In the genomic region with DNA sequence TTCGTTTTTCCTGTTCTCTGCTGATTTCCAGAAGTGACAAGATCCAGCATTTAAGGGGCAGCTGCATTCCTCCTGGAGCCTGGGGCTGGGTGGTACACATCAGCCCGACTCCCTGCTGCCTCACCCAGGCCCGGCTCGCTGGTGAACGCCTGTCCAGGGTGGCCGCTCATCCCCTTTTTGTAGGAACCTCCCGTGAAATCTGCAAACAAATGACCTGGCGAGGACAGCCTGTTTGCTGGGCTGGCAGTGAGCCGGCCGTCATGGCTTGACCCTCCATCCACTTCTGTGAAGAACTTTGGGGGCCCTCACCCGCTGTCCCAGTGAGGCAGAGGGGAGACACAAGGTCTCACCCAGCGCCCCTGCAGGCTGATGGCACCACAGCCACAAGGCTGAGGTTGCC, we compare ENCODE assay signal across 21 cellular contexts. TPM values are rescaled to one million over a fixed set of nuclear protein-coding genes. Genes with fewer than 3 reads are reported as not detected.
DNase-seq lines count a peak whose midpoint lies in the region; ATAC-seq lines count a peak whose summit lies in the region.
"Had no signal": no experiment of that assay in that cellular context is flagged by ENCODE, and none has a peak within 500 bp of the region (broad histone marks: within the 10 kb centered on the region; RNA-seq: fewer than 3 reads in every experiment).

No MANE protein-coding gene starts in this region.

- ATAC-seq in left colon: no peak
- no peak for ATAC-seq in stimulated activated effector memory CD8-positive, alpha-beta T cell treated with anti-CD3 and anti-CD28 coated beads, Interleukin-12 subunit alpha, Interleukin-12 subunit beta, amount 100 ng/mL, for 72 hours
- ATAC-seq in stimulated activated naive CD8-positive, alpha-beta T cell treated with anti-CD3 and anti-CD28 coated beads, Interleukin-15, amount 100 ng/mL, for 72 hours: no peak
- no peak for ATAC-seq in GM21529 (IDR thresholded peaks at IDR 0.05; ENCODE audit: unreplicated experiment)
- ATAC-seq: A549; activated CD8-positive, alpha-beta memory T cell treated with anti-CD3 and anti-CD28 coated beads, Interleukin-2, amount 10 ng/mL, durations not matched to agents 7 days and 5 days; natural killer cell had no signal

- no peaks in the 10 kb centered on the region for H3K27me3 Mint-ChIP-seq in activated naive CD4-positive, alpha-beta T cell treated with anti-CD3 and anti-CD28 coated beads, Interleukin-2, amount 10 ng/mL, durations not matched to agents 7 days and 5 days
- H3K27me3 Mint-ChIP-seq in activated CD4-positive, alpha-beta memory T cell treated with anti-CD3 and anti-CD28 coated beads, Interleukin-2, amount 10 ng/mL, durations not matched to agents 7 days and 5 days: no peaks in the 10 kb centered on the region
- no peaks in the 10 kb centered on the region for H3K27me3 Mint-ChIP-seq in stimulated activated naive CD8-positive, alpha-beta T cell treated with anti-CD3 and anti-CD28 coated beads, Interleukin-15, amount 100 ng/mL, for 72 hours
- H3K27me3 Mint-ChIP-seq: activated CD8-positive, alpha-beta memory T cell treated with anti-CD3 and anti-CD28 coated beads, Interleukin-2, amount 10 ng/mL, durations not matched to agents 7 days and 5 days; activated naive CD8-positive, alpha-beta T cell treated with anti-CD3 and anti-CD28 coated beads for 36 hours; CD4-positive, CD25-positive, alpha-beta regulatory T cell had no signal

- CTCF ChIA-PET in activated naive CD4-positive, alpha-beta T cell treated with anti-CD3 and anti-CD28 coated beads, Interleukin-2, amount 10 ng/mL, durations not matched to agents 7 days and 5 days (lab: Charles Lee): interaction anchor here (1.2 kb wide), 1 partner anchor 112 kb away, joined by 3 read pairs; no protein-coding TSS in a partner anchor
- CTCF ChIA-PET in activated CD4-positive, alpha-beta memory T cell treated with anti-CD3 and anti-CD28 coated beads, Interleukin-2, amount 10 ng/mL, durations not matched to agents 7 days and 5 days (lab: Charles Lee): no interaction called here

- peak; percentile 7 for DNase-seq in activated naive CD4-positive, alpha-beta T cell treated with anti-CD3 and anti-CD28 coated beads, Interleukin-2, amount 10 ng/mL, durations not matched to agents 7 days and 5 days
- DNase-seq in activated naive CD4-positive, alpha-beta T cell treated with Interleukin-2 at 50 U/mL for 16 hours: no peak
- no peak for DNase-seq in activated CD4-positive, alpha-beta memory T cell treated with anti-CD3 and anti-CD28 coated beads, Interleukin-2, amount 10 ng/mL, durations not matched to agents 7 days and 5 days
- peak; percentile 6 to 20 for DNase-seq in left colon
- no peak for DNase-seq in stimulated activated effector memory CD8-positive, alpha-beta T cell treated with anti-CD3 and anti-CD28 coated beads, Interleukin-12 subunit alpha, Interleukin-12 subunit beta, amount 100 ng/mL, for 72 hours (ENCODE audit: low spot score in 2 of 2)
- DNase-seq in stimulated activated naive CD8-positive, alpha-beta T cell treated with anti-CD3 and anti-CD28 coated beads, Interleukin-15, amount 100 ng/mL, for 72 hours: no peak
- DNase-seq in T-helper 9 cell: no peak
- DNase-seq: activated CD8-positive, alpha-beta memory T cell treated with anti-CD3 and anti-CD28 coated beads, Interleukin-2, amount 10 ng/mL, durations not matched to agents 7 days and 5 days; activated naive CD8-positive, alpha-beta T cell treated with anti-CD3 and anti-CD28 coated beads for 36 hours; effector CD4-positive, alpha-beta T cell; GF-D8; immature natural killer cell; KBM-7; mesenchymal stem cell; natural killer cell; NCI-H2081; NCI-H524 had no signal

- peaks cover 31% of the 10 kb centered on the region for H3K36me3 Mint-ChIP-seq in activated naive CD4-positive, alpha-beta T cell treated with anti-CD3 and anti-CD28 coated beads, Interleukin-2, amount 10 ng/mL, durations not matched to agents 7 days and 5 days
- H3K36me3 Mint-ChIP-seq in activated CD4-positive, alpha-beta memory T cell treated with anti-CD3 and anti-CD28 coated beads, Interleukin-2, amount 10 ng/mL, durations not matched to agents 7 days and 5 days (ENCODE audit: low read depth): peaks cover 19% of the 10 kb centered on the region
- peaks cover 74% of the 10 kb centered on the region for H3K36me3 Mint-ChIP-seq in stimulated activated effector memory CD8-positive, alpha-beta T cell treated with anti-CD3 and anti-CD28 coated beads, Interleukin-12 subunit alpha, Interleukin-12 subunit beta, amount 100 ng/mL, for 72 hours
- H3K36me3 Mint-ChIP-seq: activated naive CD8-positive, alpha-beta T cell treated with anti-CD3 and anti-CD28 coated beads for 36 hours had no signal

- peaks cover 9% of the 10 kb centered on the region for H3K4me1 Mint-ChIP-seq in activated naive CD4-positive, alpha-beta T cell treated with anti-CD3 and anti-CD28 coated beads, Interleukin-2, amount 10 ng/mL, durations not matched to agents 7 days and 5 days
- no peaks in the 10 kb centered on the region for H3K4me1 Mint-ChIP-seq in activated CD4-positive, alpha-beta memory T cell treated with anti-CD3 and anti-CD28 coated beads, Interleukin-2, amount 10 ng/mL, durations not matched to agents 7 days and 5 days
- H3K4me1 Mint-ChIP-seq in stimulated activated effector memory CD8-positive, alpha-beta T cell treated with anti-CD3 and anti-CD28 coated beads, Interleukin-12 subunit alpha, Interleukin-12 subunit beta, amount 100 ng/mL, for 72 hours: peaks cover 9% of the 10 kb centered on the region
- peaks cover 5% of the 10 kb centered on the region for H3K4me1 Mint-ChIP-seq in stimulated activated naive CD8-positive, alpha-beta T cell treated with anti-CD3 and anti-CD28 coated beads, Interleukin-15, amount 100 ng/mL, for 72 hours
- H3K4me1 Mint-ChIP-seq: activated CD8-positive, alpha-beta memory T cell treated with anti-CD3 and anti-CD28 coated beads, Interleukin-2, amount 10 ng/mL, durations not matched to agents 7 days and 5 days; activated naive CD8-positive, alpha-beta T cell treated with anti-CD3 and anti-CD28 coated beads for 36 hours; immature natural killer cell had no signal

- H3K27ac Mint-ChIP-seq in activated naive CD4-positive, alpha-beta T cell treated with anti-CD3 and anti-CD28 coated beads, Interleukin-2, amount 10 ng/mL, durations not matched to agents 7 days and 5 days: no peak overlapping the region
- H3K27ac Mint-ChIP-seq in activated CD4-positive, alpha-beta memory T cell treated with anti-CD3 and anti-CD28 coated beads, Interleukin-2, amount 10 ng/mL, durations not matched to agents 7 days and 5 days: peak overlapping the region; percentile 14
- H3K27ac Mint-ChIP-seq in stimulated activated effector memory CD8-positive, alpha-beta T cell treated with anti-CD3 and anti-CD28 coated beads, Interleukin-12 subunit alpha, Interleukin-12 subunit beta, amount 100 ng/mL, for 72 hours: peak overlapping the region; percentile 78
- H3K27ac Mint-ChIP-seq in stimulated activated naive CD8-positive, alpha-beta T cell treated with anti-CD3 and anti-CD28 coated beads, Interleukin-15, amount 100 ng/mL, for 72 hours: no peak overlapping the region
- H3K27ac Mint-ChIP-seq: activated CD8-positive, alpha-beta memory T cell treated with anti-CD3 and anti-CD28 coated beads, Interleukin-2, amount 10 ng/mL, durations not matched to agents 7 days and 5 days; activated naive CD8-positive, alpha-beta T cell treated with anti-CD3 and anti-CD28 coated beads for 36 hours; immature natural killer cell; T-helper 1 cell treated with Interleukin-12 subunit alpha and Interleukin-12 subunit beta and Interleukin-4 antibody, amounts not matched to agents 30 μg/mL and 1 μg/mL, for 36 hours had no signal

- intact Hi-C loops in left colon (cut with DNase I, micrococcal nuclease): no loop called here

- no peaks in the 10 kb centered on the region for H3K9me3 Mint-ChIP-seq in activated naive CD4-positive, alpha-beta T cell treated with anti-CD3 and anti-CD28 coated beads, Interleukin-2, amount 10 ng/mL, durations not matched to agents 7 days and 5 days
- H3K9me3 Mint-ChIP-seq in activated CD4-positive, alpha-beta memory T cell treated with anti-CD3 and anti-CD28 coated beads, Interleukin-2, amount 10 ng/mL, durations not matched to agents 7 days and 5 days: no peaks in the 10 kb centered on the region
- H3K9me3 Mint-ChIP-seq in stimulated activated effector memory CD8-positive, alpha-beta T cell treated with anti-CD3 and anti-CD28 coated beads, Interleukin-12 subunit alpha, Interleukin-12 subunit beta, amount 100 ng/mL, for 72 hours: no peaks in the 10 kb centered on the region
- no peaks in the 10 kb centered on the region for H3K9me3 Mint-ChIP-seq in stimulated activated naive CD8-positive, alpha-beta T cell treated with anti-CD3 and anti-CD28 coated beads, Interleukin-15, amount 100 ng/mL, for 72 hours
- H3K9me3 Mint-ChIP-seq: activated naive CD8-positive, alpha-beta T cell treated with anti-CD3 and anti-CD28 coated beads for 36 hours; CD4-positive, CD25-positive, alpha-beta regulatory T cell; immature natural killer cell; natural killer cell; T-helper 1 cell treated with Interleukin-12 subunit alpha and Interleukin-12 subunit beta and Interleukin-4 antibody, amounts not matched to agents 30 μg/mL and 1 μg/mL, for 36 hours had no signal

- no peak overlapping the region for H3K4me3 Mint-ChIP-seq in activated naive CD4-positive, alpha-beta T cell treated with anti-CD3 and anti-CD28 coated beads, Interleukin-2, amount 10 ng/mL, durations not matched to agents 7 days and 5 days
- H3K4me3 Mint-ChIP-seq in activated CD4-positive, alpha-beta memory T cell treated with anti-CD3 and anti-CD28 coated beads, Interleukin-2, amount 10 ng/mL, durations not matched to agents 7 days and 5 days: no peak overlapping the region
- no peak overlapping the region for H3K4me3 Mint-ChIP-seq in stimulated activated effector memory CD8-positive, alpha-beta T cell treated with anti-CD3 and anti-CD28 coated beads, Interleukin-12 subunit alpha, Interleukin-12 subunit beta, amount 100 ng/mL, for 72 hours
- no peak overlapping the region for H3K4me3 Mint-ChIP-seq in stimulated activated naive CD8-positive, alpha-beta T cell treated with anti-CD3 and anti-CD28 coated beads, Interleukin-15, amount 100 ng/mL, for 72 hours
- H3K4me3 Mint-ChIP-seq: activated CD8-positive, alpha-beta memory T cell treated with anti-CD3 and anti-CD28 coated beads, Interleukin-2, amount 10 ng/mL, durations not matched to agents 7 days and 5 days; activated naive CD8-positive, alpha-beta T cell treated with anti-CD3 and anti-CD28 coated beads for 36 hours; CD4-positive, CD25-positive, alpha-beta regulatory T cell; immature natural killer cell; natural killer cell; T-helper 1 cell treated with Interleukin-12 subunit alpha and Interleukin-12 subunit beta and Interleukin-4 antibody, amounts not matched to agents 30 μg/mL and 1 μg/mL, for 36 hours had no signal

- POLR2A ChIA-PET in activated CD4-positive, alpha-beta memory T cell treated with anti-CD3 and anti-CD28 coated beads, Interleukin-2, amount 10 ng/mL, durations not matched to agents 7 days and 5 days (lab: Charles Lee): interaction anchor here (1.1 to 1.3 kb wide), 2 partner anchors 9 to 38 kb away, joined by 3 read pairs; no protein-coding TSS in a partner anchor

RNA-seq across cellular contexts. Expression of gene PYGB, which starts 39.0 kb away (rescaled TPM):
- total RNA-seq in activated CD4-positive, alpha-beta memory T cell treated with anti-CD3 and anti-CD28 coated beads, Interleukin-2, amount 10 ng/mL, durations not matched to agents 7 days and 5 days: 10 to 100 TPM; 28.4 to 29.8 TPM
- 100 to 1,000 TPM; 275 to 329 TPM for total RNA-seq in left colon

Comparison
In these comparisons a context has a peak if more than half of its experiments do, and no peak if none do; other contexts are left out.
1. DNase-seq: peak in activated naive CD4-positive, alpha-beta T cell treated with anti-CD3 and anti-CD28 coated beads, Interleukin-2, amount 10 ng/mL, durations not matched to agents 7 days and 5 days (single experiment) and left colon (2 of 2); none in activated naive CD4-positive, alpha-beta T cell treated with Interleukin-2 at 50 U/mL for 16 hours (single experiment), activated CD4-positive, alpha-beta memory T cell treated with anti-CD3 and anti-CD28 coated beads, Interleukin-2, amount 10 ng/mL, durations not matched to agents 7 days and 5 days (single experiment), stimulated activated effector memory CD8-positive, alpha-beta T cell treated with anti-CD3 and anti-CD28 coated beads, Interleukin-12 subunit alpha, Interleukin-12 subunit beta, amount 100 ng/mL, for 72 hours (0 of 2), stimulated activated naive CD8-positive, alpha-beta T cell treated with anti-CD3 and anti-CD28 coated beads, Interleukin-15, amount 100 ng/mL, for 72 hours (0 of 2) and T-helper 9 cell (single experiment).
2. H3K27ac Mint-ChIP-seq: peak in activated CD4-positive, alpha-beta memory T cell treated with anti-CD3 and anti-CD28 coated beads, Interleukin-2, amount 10 ng/mL, durations not matched to agents 7 days and 5 days (single experiment) and stimulated activated effector memory CD8-positive, alpha-beta T cell treated with anti-CD3 and anti-CD28 coated beads, Interleukin-12 subunit alpha, Interleukin-12 subunit beta, amount 100 ng/mL, for 72 hours (single experiment); none in activated naive CD4-positive, alpha-beta T cell treated with anti-CD3 and anti-CD28 coated beads, Interleukin-2, amount 10 ng/mL, durations not matched to agents 7 days and 5 days (single experiment) and stimulated activated naive CD8-positive, alpha-beta T cell treated with anti-CD3 and anti-CD28 coated beads, Interleukin-15, amount 100 ng/mL, for 72 hours (0 of 2).
3. RNA of gene PYGB, which starts 39.0 kb away (total RNA-seq): 275 to 329 TPM in left colon; 28.4 to 29.8 TPM in activated CD4-positive, alpha-beta memory T cell treated with anti-CD3 and anti-CD28 coated beads, Interleukin-2, amount 10 ng/mL, durations not matched to agents 7 days and 5 days; every median in the first group is over 4 times any median in the second.